ENCODE assay signal across 1 cellular context in the genomic region with DNA sequence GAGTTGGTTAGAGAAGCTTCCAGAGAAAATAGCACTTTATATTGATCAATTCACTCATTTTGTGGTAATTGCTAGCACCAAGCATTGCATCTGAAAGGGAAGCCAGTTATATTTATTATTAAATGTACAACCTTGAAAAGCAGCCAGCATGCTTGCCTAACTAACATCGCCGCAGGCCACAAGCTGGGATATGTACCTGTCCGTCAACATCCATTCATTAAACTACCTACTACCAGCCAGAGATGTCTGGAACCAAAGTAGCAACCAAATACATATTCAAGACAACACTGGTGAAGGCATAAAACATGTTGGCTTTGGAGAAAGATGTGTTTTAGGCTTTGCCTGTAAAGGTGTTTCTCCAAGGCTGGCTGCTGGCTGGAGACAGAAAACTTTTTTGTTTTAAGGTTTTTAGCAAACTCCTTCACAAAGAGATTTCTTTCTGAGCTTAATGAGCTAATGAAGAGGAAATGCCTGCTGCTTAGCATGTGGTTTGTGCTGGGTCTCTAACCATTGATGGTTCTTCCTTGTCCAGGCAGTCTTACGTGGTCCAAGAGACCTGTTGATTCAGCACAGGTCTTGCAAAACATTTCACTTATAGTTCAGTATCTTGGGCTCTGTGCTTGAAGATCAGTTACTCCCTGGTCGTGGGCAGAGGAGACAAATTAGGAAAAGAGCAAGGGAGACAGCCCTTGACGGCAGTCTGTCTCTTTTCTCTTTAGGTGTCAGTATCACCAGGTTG.
TF ChIP-seq lines count a peak whose summit lies in the region.

No MANE protein-coding gene starts in this region.

TF ChIP-seq in GM23338, 12 proteins besides CTCF, POLR2A, EP300 and RAD21 (continued from another document):
- TF ChIP-seq, protein P1, sequence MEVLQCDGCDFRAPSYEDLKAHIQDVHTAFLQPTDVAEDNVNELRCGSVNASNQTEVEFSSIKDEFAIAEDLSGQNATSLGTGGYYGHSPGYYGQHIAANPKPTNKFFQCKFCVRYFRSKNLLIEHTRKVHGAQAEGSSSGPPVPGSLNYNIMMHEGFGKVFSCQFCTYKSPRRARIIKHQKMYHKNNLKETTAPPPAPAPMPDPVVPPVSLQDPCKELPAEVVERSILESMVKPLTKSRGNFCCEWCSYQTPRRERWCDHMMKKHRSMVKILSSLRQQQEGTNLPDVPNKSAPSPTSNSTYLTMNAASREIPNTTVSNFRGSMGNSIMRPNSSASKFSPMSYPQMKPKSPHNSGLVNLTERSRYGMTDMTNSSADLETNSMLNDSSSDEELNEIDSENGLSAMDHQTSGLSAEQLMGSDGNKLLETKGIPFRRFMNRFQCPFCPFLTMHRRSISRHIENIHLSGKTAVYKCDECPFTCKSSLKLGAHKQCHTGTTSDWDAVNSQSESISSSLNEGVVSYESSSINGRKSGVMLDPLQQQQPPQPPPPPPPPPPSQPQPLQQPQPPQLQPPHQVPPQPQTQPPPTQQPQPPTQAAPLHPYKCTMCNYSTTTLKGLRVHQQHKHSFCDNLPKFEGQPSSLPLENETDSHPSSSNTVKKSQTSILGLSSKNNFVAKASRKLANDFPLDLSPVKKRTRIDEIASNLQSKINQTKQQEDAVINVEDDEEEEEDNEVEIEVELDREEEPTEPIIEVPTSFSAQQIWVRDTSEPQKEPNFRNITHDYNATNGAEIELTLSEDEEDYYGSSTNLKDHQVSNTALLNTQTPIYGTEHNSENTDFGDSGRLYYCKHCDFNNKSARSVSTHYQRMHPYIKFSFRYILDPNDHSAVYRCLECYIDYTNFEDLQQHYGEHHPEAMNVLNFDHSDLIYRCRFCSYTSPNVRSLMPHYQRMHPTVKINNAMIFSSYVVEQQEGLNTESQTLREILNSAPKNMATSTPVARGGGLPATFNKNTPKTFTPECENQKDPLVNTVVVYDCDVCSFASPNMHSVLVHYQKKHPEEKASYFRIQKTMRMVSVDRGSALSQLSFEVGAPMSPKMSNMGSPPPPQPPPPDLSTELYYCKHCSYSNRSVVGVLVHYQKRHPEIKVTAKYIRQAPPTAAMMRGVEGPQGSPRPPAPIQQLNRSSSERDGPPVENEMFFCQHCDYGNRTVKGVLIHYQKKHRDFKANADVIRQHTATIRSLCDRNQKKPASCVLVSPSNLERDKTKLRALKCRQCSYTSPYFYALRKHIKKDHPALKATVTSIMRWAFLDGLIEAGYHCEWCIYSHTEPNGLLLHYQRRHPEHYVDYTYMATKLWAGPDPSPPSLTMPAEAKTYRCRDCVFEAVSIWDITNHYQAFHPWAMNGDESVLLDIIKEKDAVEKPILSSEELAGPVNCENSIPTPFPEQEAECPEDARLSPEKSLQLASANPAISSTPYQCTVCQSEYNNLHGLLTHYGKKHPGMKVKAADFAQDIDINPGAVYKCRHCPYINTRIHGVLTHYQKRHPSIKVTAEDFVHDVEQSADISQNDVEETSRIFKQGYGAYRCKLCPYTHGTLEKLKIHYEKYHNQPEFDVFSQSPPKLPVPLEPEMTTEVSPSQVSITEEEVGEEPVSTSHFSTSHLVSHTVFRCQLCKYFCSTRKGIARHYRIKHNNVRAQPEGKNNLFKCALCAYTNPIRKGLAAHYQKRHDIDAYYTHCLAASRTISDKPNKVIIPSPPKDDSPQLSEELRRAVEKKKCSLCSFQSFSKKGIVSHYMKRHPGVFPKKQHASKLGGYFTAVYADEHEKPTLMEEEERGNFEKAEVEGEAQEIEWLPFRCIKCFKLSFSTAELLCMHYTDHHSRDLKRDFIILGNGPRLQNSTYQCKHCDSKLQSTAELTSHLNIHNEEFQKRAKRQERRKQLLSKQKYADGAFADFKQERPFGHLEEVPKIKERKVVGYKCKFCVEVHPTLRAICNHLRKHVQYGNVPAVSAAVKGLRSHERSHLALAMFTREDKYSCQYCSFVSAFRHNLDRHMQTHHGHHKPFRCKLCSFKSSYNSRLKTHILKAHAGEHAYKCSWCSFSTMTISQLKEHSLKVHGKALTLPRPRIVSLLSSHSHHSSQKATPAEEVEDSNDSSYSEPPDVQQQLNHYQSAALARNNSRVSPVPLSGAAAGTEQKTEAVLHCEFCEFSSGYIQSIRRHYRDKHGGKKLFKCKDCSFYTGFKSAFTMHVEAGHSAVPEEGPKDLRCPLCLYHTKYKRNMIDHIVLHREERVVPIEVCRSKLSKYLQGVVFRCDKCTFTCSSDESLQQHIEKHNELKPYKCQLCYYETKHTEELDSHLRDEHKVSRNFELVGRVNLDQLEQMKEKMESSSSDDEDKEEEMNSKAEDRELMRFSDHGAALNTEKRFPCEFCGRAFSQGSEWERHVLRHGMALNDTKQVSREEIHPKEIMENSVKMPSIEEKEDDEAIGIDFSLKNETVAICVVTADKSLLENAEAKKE (CRISPR knock-in tag; IDR thresholded peaks at IDR 0.05), result no peak
- TF ChIP-seq NANOG (IDR thresholded peaks at IDR 0.05; ENCODE audit: borderline replicate concordance), result no peak
- TF ChIP-seq JUNB (IDR thresholded peaks at IDR 0.05; ENCODE audit: unreplicated experiment), result no peak
- no peak for TF ChIP-seq STAT1 (IDR thresholded peaks at IDR 0.05; ENCODE audit: unreplicated experiment)
- TF ChIP-seq ZNF114 (CRISPR knock-in tag; IDR thresholded peaks at IDR 0.05), result no peak
- TF ChIP-seq, protein P2, sequence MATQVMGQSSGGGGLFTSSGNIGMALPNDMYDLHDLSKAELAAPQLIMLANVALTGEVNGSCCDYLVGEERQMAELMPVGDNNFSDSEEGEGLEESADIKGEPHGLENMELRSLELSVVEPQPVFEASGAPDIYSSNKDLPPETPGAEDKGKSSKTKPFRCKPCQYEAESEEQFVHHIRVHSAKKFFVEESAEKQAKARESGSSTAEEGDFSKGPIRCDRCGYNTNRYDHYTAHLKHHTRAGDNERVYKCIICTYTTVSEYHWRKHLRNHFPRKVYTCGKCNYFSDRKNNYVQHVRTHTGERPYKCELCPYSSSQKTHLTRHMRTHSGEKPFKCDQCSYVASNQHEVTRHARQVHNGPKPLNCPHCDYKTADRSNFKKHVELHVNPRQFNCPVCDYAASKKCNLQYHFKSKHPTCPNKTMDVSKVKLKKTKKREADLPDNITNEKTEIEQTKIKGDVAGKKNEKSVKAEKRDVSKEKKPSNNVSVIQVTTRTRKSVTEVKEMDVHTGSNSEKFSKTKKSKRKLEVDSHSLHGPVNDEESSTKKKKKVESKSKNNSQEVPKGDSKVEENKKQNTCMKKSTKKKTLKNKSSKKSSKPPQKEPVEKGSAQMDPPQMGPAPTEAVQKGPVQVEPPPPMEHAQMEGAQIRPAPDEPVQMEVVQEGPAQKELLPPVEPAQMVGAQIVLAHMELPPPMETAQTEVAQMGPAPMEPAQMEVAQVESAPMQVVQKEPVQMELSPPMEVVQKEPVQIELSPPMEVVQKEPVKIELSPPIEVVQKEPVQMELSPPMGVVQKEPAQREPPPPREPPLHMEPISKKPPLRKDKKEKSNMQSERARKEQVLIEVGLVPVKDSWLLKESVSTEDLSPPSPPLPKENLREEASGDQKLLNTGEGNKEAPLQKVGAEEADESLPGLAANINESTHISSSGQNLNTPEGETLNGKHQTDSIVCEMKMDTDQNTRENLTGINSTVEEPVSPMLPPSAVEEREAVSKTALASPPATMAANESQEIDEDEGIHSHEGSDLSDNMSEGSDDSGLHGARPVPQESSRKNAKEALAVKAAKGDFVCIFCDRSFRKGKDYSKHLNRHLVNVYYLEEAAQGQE (IDR thresholded peaks at IDR 0.05; ENCODE audit: unreplicated experiment), result no peak
- TF ChIP-seq ZNF331 (CRISPR knock-in tag; IDR thresholded peaks at IDR 0.05; ENCODE audit: low read depth), result no peak
